ENCODE assay signal across 11 cellular contexts in the genomic region with DNA sequence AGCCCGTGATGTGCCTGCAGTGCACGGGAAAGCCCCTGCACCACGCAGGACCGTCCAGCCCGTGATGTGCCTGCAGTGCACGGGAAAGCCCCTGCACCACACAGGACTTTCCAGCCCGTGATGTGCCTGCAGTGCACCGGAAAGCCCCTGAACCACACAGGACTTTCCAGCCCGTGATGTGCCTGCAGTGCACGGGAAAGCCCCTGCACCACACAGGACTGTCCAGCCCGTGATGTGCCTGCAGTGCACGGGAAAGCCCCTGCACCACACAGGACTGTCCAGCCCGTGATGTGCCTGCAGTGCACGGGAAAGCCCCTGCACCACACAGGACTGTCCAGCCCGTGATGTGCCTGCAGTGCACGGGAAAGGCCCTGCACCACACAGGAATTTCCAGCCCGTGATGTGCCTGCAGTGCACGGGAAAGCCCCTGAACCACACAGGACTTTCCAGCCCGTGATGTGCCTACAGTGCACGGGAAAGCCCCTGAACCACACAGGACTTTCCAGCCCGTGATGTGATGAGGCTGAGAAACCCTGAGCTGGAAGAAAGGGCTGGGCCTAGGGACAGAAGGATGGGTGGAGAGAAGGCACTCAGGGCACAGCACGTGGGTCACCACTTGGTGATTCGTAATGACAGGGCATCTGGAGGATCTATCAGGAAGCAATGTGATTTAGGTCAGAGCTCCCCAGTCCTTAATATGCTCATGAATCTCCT. TPM values are rescaled to one million over a fixed set of nuclear protein-coding genes. Genes with fewer than 3 reads are reported as not detected.
A peak's percentile ranks its signal among the peaks of the same experiment; 100 is the strongest.
DNase-seq lines count a peak whose midpoint lies in the region; ATAC-seq lines count a peak whose summit lies in the region.
"Not testable (repeated sequence)": the region's sequence is repeated elsewhere in the genome, so short reads cannot be mapped to it uniquely, and the experiment has no call there.
"Had no signal": no experiment of that assay in that cellular context is flagged by ENCODE, and none has a peak within 500 bp of the region (broad histone marks: within the 10 kb centered on the region; RNA-seq: fewer than 3 reads in every experiment).

No MANE protein-coding gene starts in this region.

- not testable (repeated sequence) for H3K36me3 Mint-ChIP-seq in activated T-cell treated with anti-CD3 and anti-CD28 coated beads, Interleukin-2, amount 50 U/mL, for 4 hours (ENCODE audit: insufficient read depth)

- peak; percentile 44 for DNase-seq in A172 (ENCODE audit: low spot score)
- DNase-seq in HCEC 1CT, result peak; percentile 35
- DNase-seq in T-helper 1 cell, result peak in 4 of 5 donors; percentile 25 to 57 (median 38)
- not testable (repeated sequence) for DNase-seq in activated T-cell treated with anti-CD3 and anti-CD28 coated beads, Interleukin-2, amount 50 U/mL, for 4 hours
- peak; percentile 16 to 17 for DNase-seq in stimulated activated CD4-positive, alpha-beta T cell treated with anti-CD3 and anti-CD28 coated beads, Interleukin-1b, Interleukin-23, amount 100 ng/mL, for 4 hours (ENCODE audit: low read depth in 2 of 2)

- H3K4me3 Mint-ChIP-seq in activated T-cell treated with anti-CD3 and anti-CD28 coated beads, Interleukin-2, amount 50 U/mL, for 4 hours, result not testable (repeated sequence)

- H3K9me3 Mint-ChIP-seq in activated T-cell treated with anti-CD3 and anti-CD28 coated beads, Interleukin-2, amount 50 U/mL, for 4 hours, result not testable (repeated sequence)

- peaks cover 26% of the 10 kb centered on the region for H3K4me1 Mint-ChIP-seq in activated T-cell treated with anti-CD3 and anti-CD28 coated beads, Interleukin-2, amount 50 U/mL, for 4 hours (ENCODE audit: low read depth)

- ATAC-seq in GM18861 (IDR thresholded peaks at IDR 0.05; ENCODE audit: unreplicated experiment) (peak; percentile 63), HG03521 (IDR thresholded peaks at IDR 0.05; ENCODE audit: unreplicated experiment) (peak; percentile 72), esophagus mucosa (peak; percentile 43)
- peak; percentile 81 to 89 for ATAC-seq in activated T-cell treated with anti-CD3 and anti-CD28 coated beads, Interleukin-2, amount 50 U/mL, for 4 hours

- H3K27me3 Mint-ChIP-seq in activated T-cell treated with anti-CD3 and anti-CD28 coated beads, Interleukin-2, amount 50 U/mL, for 4 hours (ENCODE audit: low read depth), result not testable (repeated sequence)

RNA-seq across cellular contexts. Expression of gene SERPINA2, which starts 20.3 kb away (rescaled TPM):
- not detected in 2 replicates for total RNA-seq in A172 (2014; rRNA removed; shearing (Covaris generic))
- not detected for total RNA-seq in activated T-cell treated with anti-CD3 and anti-CD28 coated beads, Interleukin-2, amount 50 U/mL, for 4 hours
- not detected for total RNA-seq in esophagus mucosa
- total RNA-seq: cerebellum, left lung, NCI-H460 had no signal

RNA-seq across cellular contexts. Expression of gene SERPINA6, which starts 23.1 kb away (rescaled TPM):
- not detected in 2 replicates for total RNA-seq in A172 (2014; rRNA removed; shearing (Covaris generic))
- not detected for total RNA-seq in activated T-cell treated with anti-CD3 and anti-CD28 coated beads, Interleukin-2, amount 50 U/mL, for 4 hours
- total RNA-seq in esophagus mucosa, result not detected
- total RNA-seq: cerebellum, left lung, NCI-H460 had no signal

RNA-seq across cellular contexts. Expression of gene SERPINA1, which starts 42.2 kb away (rescaled TPM):
- 0.78 and 1.2 TPM in 2 replicates for total RNA-seq in A172 (2014; rRNA removed; shearing (Covaris generic))
- total RNA-seq in activated T-cell treated with anti-CD3 and anti-CD28 coated beads, Interleukin-2, amount 50 U/mL, for 4 hours, result 1 to 10 TPM; 4.8 to 5.3 (median 4.9) TPM
- total RNA-seq in esophagus mucosa, result 4.3 TPM

RNA-seq across cellular contexts. Expression of gene SERPINA10, which starts 53.2 kb away (rescaled TPM):
- total RNA-seq in A172 (2014; rRNA removed; shearing (Covaris generic)), result not detected in 2 replicates
- not detected for total RNA-seq in activated T-cell treated with anti-CD3 and anti-CD28 coated beads, Interleukin-2, amount 50 U/mL, for 4 hours
- total RNA-seq in esophagus mucosa, result not detected
- total RNA-seq: cerebellum, left lung, NCI-H460 had no signal
